In genomic region chr3:149010966-149011365, GRCh38 we compare ENCODE assay signal across 18 cellular contexts. TPM values are rescaled to one million over a fixed set of nuclear protein-coding genes. Genes with fewer than 3 reads are reported as not detected.
A peak's percentile ranks its signal among the peaks of the same experiment; 100 is the strongest.
DNase-seq lines count a peak whose midpoint lies in the region; ATAC-seq and TF ChIP-seq lines count a peak whose summit lies in the region.
"Had no signal": no experiment of that assay in that cellular context is flagged by ENCODE, and none has a peak within 500 bp of the region (broad histone marks: within the 10 kb centered on the region; RNA-seq: fewer than 3 reads in every experiment).

No MANE protein-coding gene starts in this region.

- POLR2A ChIA-PET in naive thymus-derived CD4-positive, alpha-beta T cell (lab: Charles Lee): no interaction called here

- peaks cover 12 to 83% (median 57%) of the 10 kb centered on the region in 4 donors for H3K36me3 ChIP-seq in esophagus muscularis mucosa
- peaks cover 26 to 49% (median 39%) of the 10 kb centered on the region in 3 donors for H3K36me3 ChIP-seq in skeletal muscle tissue (ENCODE audit: control insufficient read depth in 3 of 3, insufficient read depth in 3 of 3, low read length in 3 of 3)
- peaks cover 0 to 45% (median 9%) of the 10 kb centered on the region in 3 experiments for H3K36me3 ChIP-seq in naive thymus-derived CD4-positive, alpha-beta T cell (ENCODE audit: control insufficient read depth in 2 of 3, insufficient read depth in 3 of 3, low read length in 3 of 3)

- peak overlapping the region; percentile 33 for H3K27ac Mint-ChIP-seq in T-helper 1 cell treated with Interleukin-12 subunit alpha and Interleukin-12 subunit beta and Interleukin-4 antibody, amounts not matched to agents 30 μg/mL and 1 μg/mL, for 36 hours
- peak overlapping the region in 1 of 9 donors; percentile 56 for H3K27ac Mint-ChIP-seq in naive thymus-derived CD4-positive, alpha-beta T cell
- H3K27ac Mint-ChIP-seq: T-helper 17 cell had no signal

- TF ChIP-seq POLR2A in esophagus muscularis mucosa (IDR thresholded peaks at IDR 0.05; ENCODE audit: low read depth): no peak

- TF ChIP-seq CTCF in esophagus muscularis mucosa (IDR thresholded peaks at IDR 0.05): no peak

- WGBS in esophagus muscularis mucosa: 43% methylated on average over 2 of the region's 2 CpGs

- intact Hi-C loops in esophagus muscularis mucosa (cut with DNase I): loop anchor here (10.0 kb wide), 1 partner anchor 56 kb away; no protein-coding TSS in a partner anchor
- intact Hi-C loops in naive thymus-derived CD4-positive, alpha-beta T cell (cut with micrococcal nuclease): no loop called here

- H3K4me3 ChIP-seq in esophagus muscularis mucosa (no peak overlapping the region), skeletal muscle tissue (ENCODE audit: low read length in 3 of 3) (no peak overlapping the region)
- no peak overlapping the region for H3K4me3 ChIP-seq in naive thymus-derived CD4-positive, alpha-beta T cell (ENCODE audit: low read length)
- H3K4me3 ChIP-seq: thyroid gland had no signal

- CTCF ChIA-PET in naive thymus-derived CD4-positive, alpha-beta T cell (lab: Charles Lee): no interaction called here

- H3K4me3 Mint-ChIP-seq in T-helper 1 cell treated with Interleukin-12 subunit alpha and Interleukin-12 subunit beta and Interleukin-4 antibody, amounts not matched to agents 30 μg/mL and 1 μg/mL, for 36 hours: no peak overlapping the region
- H3K4me3 Mint-ChIP-seq in naive thymus-derived CD4-positive, alpha-beta T cell: no peak overlapping the region
- H3K4me3 Mint-ChIP-seq: T-helper 17 cell had no signal

- DNase-seq in T-helper 1 cell (no peak), NCI-H82 (lab: John Stamatoyannopoulos, UW) (peak; percentile 19), esophagus muscularis mucosa (ENCODE audit: extremely low spot score) (no peak), DMS153 (lab: John Stamatoyannopoulos, UW) (no peak)
- no peak for DNase-seq in stimulated activated CD4-positive, alpha-beta T cell treated with anti-CD3 and anti-CD28 coated beads, Interleukin-4, amount 100 ng/mL, for 1 hour
- DNase-seq in naive thymus-derived CD4-positive, alpha-beta T cell: no peak
- DNase-seq: BE2C, erythroblast, midbrain, NCI-H1417, NCI-H69, SHP77 treated with DMSO at 0.1 percent for 48 hours, T-helper 17 cell, thyroid gland, WERI-Rb-1 had no signal

- no peaks in the 10 kb centered on the region for H3K9me3 Mint-ChIP-seq in T-helper 1 cell treated with Interleukin-12 subunit alpha and Interleukin-12 subunit beta and Interleukin-4 antibody, amounts not matched to agents 30 μg/mL and 1 μg/mL, for 36 hours
- H3K9me3 Mint-ChIP-seq in naive thymus-derived CD4-positive, alpha-beta T cell: no peaks in the 10 kb centered on the region

- peaks cover 60% of the 10 kb centered on the region for H3K36me3 Mint-ChIP-seq in T-helper 1 cell treated with Interleukin-12 subunit alpha and Interleukin-12 subunit beta and Interleukin-4 antibody, amounts not matched to agents 30 μg/mL and 1 μg/mL, for 36 hours (ENCODE audit: low read depth)
- H3K36me3 Mint-ChIP-seq in naive thymus-derived CD4-positive, alpha-beta T cell: peaks cover 24 to 66% (median 44%) of the 10 kb centered on the region in 5 donors

- no peak for TF ChIP-seq EP300 in esophagus muscularis mucosa (IDR thresholded peaks at IDR 0.05)

- no peak for ATAC-seq in naive thymus-derived CD4-positive, alpha-beta T cell
- ATAC-seq: T-helper 17 cell had no signal

- no peaks in the 10 kb centered on the region for H3K27me3 Mint-ChIP-seq in T-helper 1 cell treated with Interleukin-12 subunit alpha and Interleukin-12 subunit beta and Interleukin-4 antibody, amounts not matched to agents 30 μg/mL and 1 μg/mL, for 36 hours (ENCODE audit: low read depth)
- H3K27me3 Mint-ChIP-seq in naive thymus-derived CD4-positive, alpha-beta T cell: no peaks in the 10 kb centered on the region
- H3K27me3 Mint-ChIP-seq: T-helper 17 cell had no signal

- H3K27ac ChIP-seq in esophagus muscularis mucosa (replicated peaks in 1 of 4): peak overlapping the region; percentile 71 to 81 (median 72)
- H3K27ac ChIP-seq in skeletal muscle tissue (ENCODE audit: low read depth, low read length): peak overlapping the region; percentile 80
- no peak overlapping the region for H3K27ac ChIP-seq in naive thymus-derived CD4-positive, alpha-beta T cell (ENCODE audit: low read depth, low read length)
- H3K27ac ChIP-seq: 22Rv1, thyroid gland, WERI-Rb-1 had no signal

- no peaks in the 10 kb centered on the region for H3K27me3 ChIP-seq in esophagus muscularis mucosa
- H3K27me3 ChIP-seq in skeletal muscle tissue (ENCODE audit: control insufficient read depth in 3 of 3, insufficient read depth in 3 of 3, low read length in 3 of 3): no peaks in the 10 kb centered on the region
- H3K27me3 ChIP-seq in naive thymus-derived CD4-positive, alpha-beta T cell (ENCODE audit: control insufficient read depth in 2 of 2, insufficient read depth in 2 of 2, low read length in 2 of 2): no peaks in the 10 kb centered on the region
- H3K27me3 ChIP-seq: BE2C, thyroid gland had no signal

- peaks cover 38% of the 10 kb centered on the region for H3K4me1 Mint-ChIP-seq in T-helper 1 cell treated with Interleukin-12 subunit alpha and Interleukin-12 subunit beta and Interleukin-4 antibody, amounts not matched to agents 30 μg/mL and 1 μg/mL, for 36 hours (ENCODE audit: low read depth)
- H3K4me1 Mint-ChIP-seq in naive thymus-derived CD4-positive, alpha-beta T cell: peaks cover 5 to 38% (median 10%) of the 10 kb centered on the region in 7 donors

- peak overlapping the region in 2 of 3 donors; percentile 2 to 18 for H3K9ac ChIP-seq in skeletal muscle tissue (ENCODE audit: low read depth in 1 of 3, low read length in 3 of 3)

- H3K4me1 ChIP-seq in esophagus muscularis mucosa (peaks cover 10 to 58% (median 49%) of the 10 kb centered on the region in 4 donors), skeletal muscle tissue (ENCODE audit: control insufficient read depth in 3 of 3, insufficient read depth in 3 of 3, low read length in 3 of 3) (peaks cover 27 to 70% (median 64%) of the 10 kb centered on the region in 3 donors)
- peaks cover 0 to 36% of the 10 kb centered on the region in 2 donors for H3K4me1 ChIP-seq in naive thymus-derived CD4-positive, alpha-beta T cell (ENCODE audit: control insufficient read depth in 2 of 2, insufficient read depth in 2 of 2, low read length in 2 of 2)
- H3K4me1 ChIP-seq: BE2C, thyroid gland had no signal

- H3K9me3 ChIP-seq in esophagus muscularis mucosa: no peaks in the 10 kb centered on the region
- no peaks in the 10 kb centered on the region for H3K9me3 ChIP-seq in skeletal muscle tissue (ENCODE audit: control insufficient read depth in 3 of 3, low read length in 3 of 3)
- no peaks in the 10 kb centered on the region for H3K9me3 ChIP-seq in naive thymus-derived CD4-positive, alpha-beta T cell (ENCODE audit: control insufficient read depth in 2 of 3, low read length in 3 of 3)
- H3K9me3 ChIP-seq: BE2C, thyroid gland had no signal

RNA-seq across cellular contexts. Expression of gene GYG1, which starts 19.6 kb away (rescaled TPM):
- total RNA-seq in esophagus muscularis mucosa (100 to 1,000 TPM; 101 to 177 (median 141) TPM), skeletal muscle tissue (62.6 TPM)
- total RNA-seq in naive thymus-derived CD4-positive, alpha-beta T cell: 10 to 100 TPM; 15.5 to 39.3 (median 16.2) TPM
- polyA plus RNA-seq in naive thymus-derived CD4-positive, alpha-beta T cell: 10 to 100 TPM; 28.9 to 34.7 TPM
